In the genomic region with DNA sequence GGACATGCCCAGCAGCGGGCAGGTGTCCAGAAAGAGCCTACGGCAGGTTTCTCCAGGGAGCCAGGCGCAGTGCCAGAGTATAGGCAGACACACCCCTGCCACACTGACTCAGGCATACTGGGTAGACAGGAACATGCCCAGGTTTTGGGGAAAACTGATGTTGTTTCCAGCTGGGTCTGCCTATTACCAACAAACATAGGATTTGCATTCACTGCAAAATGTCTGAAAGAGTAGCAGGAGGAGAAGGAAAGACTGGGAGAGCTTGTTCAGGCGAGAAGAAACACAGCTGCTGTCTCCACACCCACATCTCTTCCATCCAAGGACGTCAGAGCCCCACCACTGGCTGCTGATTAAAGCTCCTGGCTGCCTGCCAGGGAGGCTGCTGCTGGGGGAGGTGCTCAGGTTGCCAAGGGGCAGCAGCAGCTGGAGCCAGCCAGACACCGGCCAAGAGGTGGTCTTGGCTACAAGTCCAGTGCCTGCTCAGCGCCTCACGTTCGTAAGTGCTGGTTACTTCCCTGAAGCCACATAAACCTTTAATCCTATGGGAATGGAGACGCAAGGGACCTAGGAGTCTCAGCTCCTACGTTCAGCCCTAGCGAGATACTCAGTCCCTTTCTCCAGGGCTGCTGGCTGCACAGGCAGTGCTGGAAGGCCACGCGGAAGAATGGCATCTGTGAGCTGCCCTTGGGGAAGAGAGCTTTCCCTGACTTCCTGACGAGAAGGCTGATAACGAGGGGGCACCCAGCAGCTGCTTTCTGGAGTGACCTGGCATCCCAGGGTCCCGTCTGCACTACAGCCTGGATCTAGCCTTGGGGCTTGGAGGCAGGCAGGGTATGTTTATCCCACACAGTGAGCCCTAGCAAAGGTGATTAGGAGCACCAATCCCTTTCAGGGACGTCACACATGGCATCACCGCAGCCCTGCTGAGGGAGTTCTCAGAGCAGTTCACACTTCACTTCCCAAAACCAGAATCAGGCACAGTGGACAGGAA, we compare ENCODE assay signal across 8 cellular contexts. TPM values are rescaled to one million over a fixed set of nuclear protein-coding genes. Genes with fewer than 3 reads are reported as not detected.
DNase-seq lines count a peak whose midpoint lies in the region; ATAC-seq and TF ChIP-seq lines count a peak whose summit lies in the region.

No MANE protein-coding gene starts in this region.

- POLR2A ChIA-PET in activated CD4-positive, alpha-beta T cell treated with anti-CD3 and anti-CD28 coated beads for 36 hours (lab: Charles Lee) = no interaction called here

- H3K4me1 Mint-ChIP-seq in activated CD4-positive, alpha-beta T cell treated with anti-CD3 and anti-CD28 coated beads for 36 hours = peaks cover 38% of the 10 kb centered on the region
- peaks cover 43% of the 10 kb centered on the region for H3K4me1 Mint-ChIP-seq in activated T-cell treated with anti-CD3 and anti-CD28 coated beads, Interleukin-2, amount 50 U/mL, for 24 hours (ENCODE audit: low read depth)
- peaks cover 76% of the 10 kb centered on the region for H3K4me1 Mint-ChIP-seq in osteocyte (ENCODE audit: unreplicated experiment)

- CTCF ChIA-PET in activated CD4-positive, alpha-beta T cell treated with anti-CD3 and anti-CD28 coated beads for 36 hours (lab: Charles Lee) = interaction anchor here (0.7 to 2.4 kb wide), 17 partner anchors 15 to 691 kb away, joined by 3 to 7 read pairs (median 4); no protein-coding TSS in a partner anchor

- no peak for TF ChIP-seq CTCF in osteocyte (IDR thresholded peaks at IDR 0.05)

- H3K9me3 Mint-ChIP-seq in activated CD4-positive, alpha-beta T cell treated with anti-CD3 and anti-CD28 coated beads for 36 hours (ENCODE audit: low read depth) = no peaks in the 10 kb centered on the region
- no peaks in the 10 kb centered on the region for H3K9me3 Mint-ChIP-seq in activated T-cell treated with anti-CD3 and anti-CD28 coated beads, Interleukin-2, amount 50 U/mL, for 24 hours
- H3K9me3 Mint-ChIP-seq in osteocyte (ENCODE audit: unreplicated experiment) = no peaks in the 10 kb centered on the region

- no peak overlapping the region for H3K27ac Mint-ChIP-seq in activated CD4-positive, alpha-beta T cell treated with anti-CD3 and anti-CD28 coated beads for 36 hours
- no peak overlapping the region for H3K27ac Mint-ChIP-seq in activated T-cell treated with anti-CD3 and anti-CD28 coated beads, Interleukin-2, amount 50 U/mL, for 24 hours
- H3K27ac Mint-ChIP-seq in osteocyte (ENCODE audit: unreplicated experiment) = peak overlapping the region; percentile 82

- H3K36me3 Mint-ChIP-seq in activated CD4-positive, alpha-beta T cell treated with anti-CD3 and anti-CD28 coated beads for 36 hours (ENCODE audit: low read depth) = no peaks in the 10 kb centered on the region
- H3K36me3 Mint-ChIP-seq in activated T-cell treated with anti-CD3 and anti-CD28 coated beads, Interleukin-2, amount 50 U/mL, for 24 hours (ENCODE audit: low read depth) = no peaks in the 10 kb centered on the region
- H3K36me3 Mint-ChIP-seq in osteocyte (ENCODE audit: unreplicated experiment) = no peaks in the 10 kb centered on the region

- H3K4me3 Mint-ChIP-seq in activated CD4-positive, alpha-beta T cell treated with anti-CD3 and anti-CD28 coated beads for 36 hours = no peak overlapping the region
- H3K4me3 Mint-ChIP-seq in activated T-cell treated with anti-CD3 and anti-CD28 coated beads, Interleukin-2, amount 50 U/mL, for 24 hours = no peak overlapping the region
- H3K4me3 Mint-ChIP-seq in osteocyte (ENCODE audit: unreplicated experiment) = no peak overlapping the region

- H3K27me3 Mint-ChIP-seq in activated CD4-positive, alpha-beta T cell treated with anti-CD3 and anti-CD28 coated beads for 36 hours = no peaks in the 10 kb centered on the region
- H3K27me3 Mint-ChIP-seq in activated T-cell treated with anti-CD3 and anti-CD28 coated beads, Interleukin-2, amount 50 U/mL, for 24 hours = peaks cover 3% of the 10 kb centered on the region
- H3K27me3 Mint-ChIP-seq in osteocyte (ENCODE audit: unreplicated experiment) = no peaks in the 10 kb centered on the region

- peak; percentile 68 for DNase-seq in activated CD4-positive, alpha-beta T cell treated with anti-CD3 and anti-CD28 coated beads for 36 hours
- DNase-seq in activated CD4-positive, alpha-beta T cell treated with anti-CD3 and anti-CD28 coated beads for 1 hour = no peak
- DNase-seq in NCI-H446 treated with DMSO at 0.1 percent for 48 hours (lab: John Stamatoyannopoulos, UW) (peak; percentile 68), fibroblast of the conjunctiva (ENCODE audit: low read depth) (peak; percentile 68), osteocyte (ENCODE audit: extremely low spot score, unreplicated experiment) (peak; percentile 89)
- DNase-seq in activated T-cell treated with anti-CD3 and anti-CD28 coated beads, Interleukin-2, amount 50 U/mL, for 24 hours = peak; percentile 57

- intact Hi-C loops in activated CD4-positive, alpha-beta T cell treated with anti-CD3 and anti-CD28 coated beads for 36 hours (cut with DNase I, micrococcal nuclease) = loop anchor here (5.0 to 10.0 kb wide), 3 partner anchors 130 to 425 kb away; no protein-coding TSS in a partner anchor

- ATAC-seq in activated CD4-positive, alpha-beta T cell treated with anti-CD3 and anti-CD28 coated beads for 36 hours = no peak
- ATAC-seq in GM21367 (IDR thresholded peaks at IDR 0.05; ENCODE audit: unreplicated experiment) (no peak), GM21515 (IDR thresholded peaks at IDR 0.05; ENCODE audit: unreplicated experiment) (no peak)

RNA-seq across cellular contexts. Expression of a gene that starts 58.1 kb away (rescaled TPM):
- 1 to 10 TPM; 6.3 to 7.1 TPM for total RNA-seq in activated CD4-positive, alpha-beta T cell treated with anti-CD3 and anti-CD28 coated beads for 36 hours
- 96.3 and 98.3 TPM in 2 replicates for total RNA-seq in osteocyte

Comparison
In these comparisons a context has a peak if more than half of its experiments do, and no peak if none do; other contexts are left out.
1. RNA of a gene that starts 58.1 kb away (total RNA-seq): 96.3 to 98.3 TPM in osteocyte; 6.3 to 7.1 TPM in activated CD4-positive, alpha-beta T cell treated with anti-CD3 and anti-CD28 coated beads for 36 hours; every median in the first group is over 10 times any median in the second.